Comparison of ENCODE assay signal across 4 cellular contexts in the genomic region with DNA sequence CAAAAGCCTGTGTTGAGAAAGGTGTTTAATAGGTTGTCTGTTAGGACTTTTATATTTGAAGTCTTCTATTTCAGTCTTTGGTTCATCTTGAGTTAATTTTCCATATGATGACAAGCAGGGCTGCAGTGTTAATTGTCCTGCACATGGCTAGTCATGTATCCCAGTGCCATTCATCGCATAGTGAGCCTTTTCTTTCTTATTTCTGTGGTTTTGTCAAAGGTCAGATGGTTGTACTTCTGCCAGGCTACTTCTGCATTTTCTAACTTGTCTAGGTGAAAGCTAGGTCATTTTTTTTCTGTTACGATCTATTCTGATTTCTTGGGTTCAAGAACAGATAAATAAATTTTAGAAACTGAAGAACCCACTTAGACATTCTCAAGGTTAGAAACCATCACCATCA. TPM values are rescaled to one million over a fixed set of nuclear protein-coding genes. Genes with fewer than 3 reads are reported as not detected.
"Had no signal": no experiment of that assay in that cellular context is flagged by ENCODE, and none has a peak within 500 bp of the region (broad histone marks: within the 10 kb centered on the region; RNA-seq: fewer than 3 reads in every experiment).

No MANE protein-coding gene starts in this region.

RNA-seq across cellular contexts. Expression of a gene that starts 5.7 kb away (rescaled TPM):
- total RNA-seq: LHCN-M2, M059J, MCF 10A, NCI-H460 had no signal
